ENCODE assay signal across 25 cellular contexts in genomic region chr10:103787251-103787816, GRCh38.
"Had no signal": no experiment of that assay in that cellular context is flagged by ENCODE, and none has a peak within 500 bp of the region (broad histone marks: within the 10 kb centered on the region; RNA-seq: fewer than 3 reads in every experiment).

No MANE protein-coding gene starts in this region.

- H3K27ac ChIP-seq: dorsolateral prefrontal cortex, heart right ventricle, lower lobe of right lung, sigmoid colon, stomach, suprapubic skin, uterus had no signal

- ATAC-seq: activated CD8-positive, alpha-beta T cell treated with anti-CD3 and anti-CD28 coated beads, Interleukin-2, amount 10 ng/mL, durations not matched to agents 7 days and 5 days; effector memory CD8-positive, alpha-beta T cell; left lobe of liver; lower lobe of right lung; mucosa of descending colon; stimulated activated memory B cell treated with anti-CD40 and anti-IgM and Interleukin-4, amounts not matched to agents 10 μg/mL and 1 μg/mL and 100 μg/mL, for 72 hours had no signal

- H3K36me3 ChIP-seq: lower lobe of right lung, sigmoid colon, stomach, suprapubic skin, tibial nerve, uterus had no signal

- DNase-seq: activated CD4-positive, alpha-beta T cell treated with anti-CD3 and anti-CD28 coated beads for 1 hour; activated CD4-positive, alpha-beta T cell treated with anti-CD3 and anti-CD28 coated beads, Interleukin-2, amount 50 U/mL, for 1 hour; activated CD8-positive, alpha-beta T cell treated with anti-CD3 and anti-CD28 coated beads, Interleukin-2, amount 10 ng/mL, durations not matched to agents 7 days and 5 days; activated gamma-delta T cell treated with Interleukin-2 at 50 U/mL for 16 hours; aorta; dorsolateral prefrontal cortex; effector memory CD8-positive, alpha-beta T cell; heart right ventricle; islet precursor cell; lower lobe of right lung; mesendoderm; mucosa of descending colon; naive B cell; sigmoid colon; stimulated activated CD4-positive, alpha-beta T cell treated with anti-CD3 and anti-CD28 coated beads, Interleukin-15, amount 100 ng/mL, for 24 hours; stomach; uterus had no signal

- H3K9me3 Mint-ChIP-seq: activated naive CD4-positive, alpha-beta T cell treated with anti-CD3 and anti-CD28 coated beads, Interleukin-2, amount 50 U/mL, for 24 hours; brain; effector memory CD8-positive, alpha-beta T cell; neural crest cell; stimulated activated memory B cell treated with anti-CD40 and anti-IgM and Interleukin-4, amounts not matched to agents 10 μg/mL and 1 μg/mL and 100 μg/mL, for 72 hours had no signal

- H3K4me3 Mint-ChIP-seq: activated CD8-positive, alpha-beta T cell treated with anti-CD3 and anti-CD28 coated beads, Interleukin-2, amount 10 ng/mL, durations not matched to agents 7 days and 5 days; activated naive CD4-positive, alpha-beta T cell treated with anti-CD3 and anti-CD28 coated beads, Interleukin-2, amount 50 U/mL, for 24 hours; brain; effector memory CD8-positive, alpha-beta T cell; naive B cell; neural crest cell; stimulated activated memory B cell treated with anti-CD40 and anti-IgM and Interleukin-4, amounts not matched to agents 10 μg/mL and 1 μg/mL and 100 μg/mL, for 72 hours had no signal

- H3K27ac Mint-ChIP-seq: activated CD8-positive, alpha-beta T cell treated with anti-CD3 and anti-CD28 coated beads, Interleukin-2, amount 10 ng/mL, durations not matched to agents 7 days and 5 days; activated naive CD4-positive, alpha-beta T cell treated with anti-CD3 and anti-CD28 coated beads, Interleukin-2, amount 50 U/mL, for 24 hours; brain; effector memory CD8-positive, alpha-beta T cell; naive B cell; stimulated activated memory B cell treated with anti-CD40 and anti-IgM and Interleukin-4, amounts not matched to agents 10 μg/mL and 1 μg/mL and 100 μg/mL, for 72 hours had no signal

- H3K4me3 ChIP-seq: dorsolateral prefrontal cortex, heart right ventricle, lower lobe of right lung, mucosa of descending colon, sigmoid colon, smooth muscle cell, stomach, suprapubic skin, tibial nerve, uterus had no signal

- H3K27me3 ChIP-seq: dorsolateral prefrontal cortex, heart right ventricle, sigmoid colon, stomach, suprapubic skin, tibial nerve, uterus had no signal

- H3K36me3 Mint-ChIP-seq: activated naive CD4-positive, alpha-beta T cell treated with anti-CD3 and anti-CD28 coated beads, Interleukin-2, amount 50 U/mL, for 24 hours; naive B cell; stimulated activated memory B cell treated with anti-CD40 and anti-IgM and Interleukin-4, amounts not matched to agents 10 μg/mL and 1 μg/mL and 100 μg/mL, for 72 hours had no signal

- H3K27me3 Mint-ChIP-seq: activated naive CD4-positive, alpha-beta T cell treated with anti-CD3 and anti-CD28 coated beads, Interleukin-2, amount 50 U/mL, for 24 hours; brain had no signal

- H3K4me1 Mint-ChIP-seq: naive B cell; stimulated activated memory B cell treated with anti-CD40 and anti-IgM and Interleukin-4, amounts not matched to agents 10 μg/mL and 1 μg/mL and 100 μg/mL, for 72 hours had no signal

- H3K9me3 ChIP-seq: heart right ventricle, lower lobe of right lung, mucosa of descending colon, sigmoid colon, stomach, suprapubic skin, tibial nerve, uterus had no signal
